ENCODE assay signal across 23 cellular contexts in the genomic region with DNA sequence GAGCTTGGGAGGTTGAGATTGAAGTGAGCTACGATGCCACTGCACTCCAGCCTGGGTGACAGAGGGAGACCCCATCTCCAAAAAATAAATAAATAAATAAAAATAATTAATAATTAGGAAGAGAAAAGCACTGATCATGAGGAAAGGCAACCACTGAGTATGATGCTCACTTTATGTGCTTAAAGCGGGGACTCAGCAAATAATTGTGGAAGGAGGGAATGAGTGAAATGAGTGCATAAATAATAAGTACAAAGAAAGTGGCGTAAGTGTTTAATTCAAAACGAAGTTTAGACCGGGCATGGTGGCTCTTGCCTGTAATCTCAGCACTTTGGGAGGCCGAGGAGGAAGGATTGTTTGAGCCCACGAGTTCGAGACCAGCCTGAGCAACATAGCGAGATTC.
DNase-seq lines count a peak whose midpoint lies in the region; ATAC-seq and TF ChIP-seq lines count a peak whose summit lies in the region.
"Had no signal": no experiment of that assay in that cellular context is flagged by ENCODE, and none has a peak within 500 bp of the region (broad histone marks: within the 10 kb centered on the region; RNA-seq: fewer than 3 reads in every experiment).

No MANE protein-coding gene starts in this region.

- H3K4me2 ChIP-seq in DND-41 (ENCODE audit: insufficient read depth, low read length): no peak overlapping the region; the same call in 1 of the 2 replicates

- CTCF ChIA-PET in activated CD4-positive, alpha-beta memory T cell treated with anti-CD3 and anti-CD28 coated beads, Interleukin-2, amount 10 ng/mL, durations not matched to agents 7 days and 5 days (lab: Charles Lee): interaction anchor here (0.6 to 1.8 kb wide), 2 partner anchors 44 to 294 kb away, joined by 5 to 6 read pairs; no protein-coding TSS in a partner anchor
- CTCF ChIA-PET in naive thymus-derived CD4-positive, alpha-beta T cell (lab: Charles Lee): interaction anchor here (1.0 kb wide), 1 partner anchor 68 kb away, joined by 3 read pairs; no protein-coding TSS in a partner anchor

- no peaks in the 10 kb centered on the region for H3K36me3 ChIP-seq in DND-41 (ENCODE audit: insufficient read depth, low read length)
- H3K36me3 ChIP-seq in naive thymus-derived CD4-positive, alpha-beta T cell (ENCODE audit: control insufficient read depth in 2 of 3, insufficient read depth in 3 of 3, low read length in 3 of 3): no peaks in the 10 kb centered on the region
- H3K36me3 ChIP-seq: pancreas, upper lobe of left lung had no signal

- POLR2A ChIA-PET in activated CD4-positive, alpha-beta memory T cell treated with anti-CD3 and anti-CD28 coated beads, Interleukin-2, amount 10 ng/mL, durations not matched to agents 7 days and 5 days (lab: Charles Lee): interaction anchor here (2.7 to 3.3 kb wide), 2 partner anchors 44 to 124 kb away, joined by 26 to 27 read pairs; no protein-coding TSS in a partner anchor
- POLR2A ChIA-PET in naive thymus-derived CD4-positive, alpha-beta T cell (lab: Charles Lee): interaction anchor here (0.6 to 4.0 kb wide), 3 partner anchors 93 to 126 kb away, joined by 3 to 24 read pairs (median 4); no protein-coding TSS in a partner anchor

- no peaks in the 10 kb centered on the region for H3K9me3 ChIP-seq in DND-41 (ENCODE audit: insufficient read depth, low read length, severe bottlenecking)
- H3K9me3 ChIP-seq in naive thymus-derived CD4-positive, alpha-beta T cell (ENCODE audit: control insufficient read depth in 2 of 3, low read length in 3 of 3): no peaks in the 10 kb centered on the region
- H3K9me3 ChIP-seq: body of pancreas, pancreas, upper lobe of left lung had no signal

- H3K9ac ChIP-seq in DND-41 (ENCODE audit: low read depth, low read length): peak overlapping the region; percentile 44; the same call in 1 of the 2 replicates

- H3K27ac Mint-ChIP-seq in activated CD4-positive, alpha-beta T cell treated with anti-CD3 and anti-CD28 coated beads, Interleukin-2, amount 10 ng/mL, durations not matched to agents 24 days and 14 days: peak overlapping the region; percentile 69
- H3K27ac Mint-ChIP-seq in activated CD4-positive, alpha-beta memory T cell treated with anti-CD3 and anti-CD28 coated beads, Interleukin-2, amount 10 ng/mL, durations not matched to agents 7 days and 5 days: peak overlapping the region; percentile 94
- H3K27ac Mint-ChIP-seq in naive thymus-derived CD4-positive, alpha-beta T cell: peak overlapping the region in 7 of 9 donors; percentile 13 to 91 (median 60)

- DNase-seq in activated CD4-positive, alpha-beta T cell treated with anti-CD3 and anti-CD28 coated beads, Interleukin-2, amount 10 ng/mL, durations not matched to agents 24 days and 14 days: no peak
- DNase-seq in activated CD4-positive, alpha-beta T cell treated with anti-CD3 and anti-CD28 coated beads for 48 hours: no peak
- DNase-seq in DND-41: no peak
- DNase-seq in activated CD4-positive, alpha-beta memory T cell treated with anti-CD3 and anti-CD28 coated beads, Interleukin-2, amount 10 ng/mL, durations not matched to agents 7 days and 5 days: no peak
- no peak for DNase-seq in naive thymus-derived CD4-positive, alpha-beta T cell
- no peak for DNase-seq in stimulated activated CD4-positive, alpha-beta T cell treated with anti-CD3 and anti-CD28 coated beads, Interleukin-4, amount 100 ng/mL, for 1 hour
- no peak for DNase-seq in NCI-H2171 treated with DMSO at 0.1 percent for 48 hours (lab: John Stamatoyannopoulos, UW)
- no peak for DNase-seq in SIG-M5 treated with dmso at 0.1 percent for 504 hours (lab: John Stamatoyannopoulos, UW; ENCODE audit: unreplicated experiment)
- DNase-seq: activated CD4-positive, CD25-positive, alpha-beta regulatory T cell treated with anti-CD3 and anti-CD28 coated beads, Interleukin-2, amount 50 U/mL, for 72 hours; activated naive CD8-positive, alpha-beta T cell treated with anti-CD3 and anti-CD28 coated beads, Interleukin-2, amount 10 ng/mL, durations not matched to agents 7 days and 5 days; body of pancreas; DMS 273 treated with DMSO at 0.1 percent for 48 hours; foreskin keratinocyte; GDM1; H7; mesendoderm; naive B cell; NCI-H526 treated with DMSO at 0.1 percent for 48 hours; pancreas; right cardiac atrium; stimulated activated CD4-positive, alpha-beta T cell treated with anti-CD3 and anti-CD28 coated beads, Interleukin-12 subunit alpha, Interleukin-12 subunit beta, amount 100 ng/mL, for 4 hours; upper lobe of left lung had no signal

- no peak for TF ChIP-seq CTCF in DND-41 (IDR thresholded peaks at IDR 0.05; ENCODE audit: borderline replicate concordance, extremely low read depth, low read length, poor library complexity, severe bottlenecking)

- peaks cover 1% of the 10 kb centered on the region for H3K27me3 Mint-ChIP-seq in activated CD4-positive, alpha-beta T cell treated with anti-CD3 and anti-CD28 coated beads, Interleukin-2, amount 10 ng/mL, durations not matched to agents 24 days and 14 days
- no peaks in the 10 kb centered on the region for H3K27me3 Mint-ChIP-seq in activated CD4-positive, alpha-beta memory T cell treated with anti-CD3 and anti-CD28 coated beads, Interleukin-2, amount 10 ng/mL, durations not matched to agents 7 days and 5 days
- no peaks in the 10 kb centered on the region for H3K27me3 Mint-ChIP-seq in naive thymus-derived CD4-positive, alpha-beta T cell
- H3K27me3 Mint-ChIP-seq: naive B cell had no signal

- peak overlapping the region; percentile 59 for H2AFZ ChIP-seq in DND-41 (ENCODE audit: low read depth, low read length)

- H4K20me1 ChIP-seq in DND-41 (ENCODE audit: insufficient read depth, low read length): no peaks in the 10 kb centered on the region

- no peak overlapping the region for H3K4me3 Mint-ChIP-seq in activated CD4-positive, alpha-beta T cell treated with anti-CD3 and anti-CD28 coated beads, Interleukin-2, amount 10 ng/mL, durations not matched to agents 24 days and 14 days
- H3K4me3 Mint-ChIP-seq in activated CD4-positive, alpha-beta memory T cell treated with anti-CD3 and anti-CD28 coated beads, Interleukin-2, amount 10 ng/mL, durations not matched to agents 7 days and 5 days: no peak overlapping the region
- peak overlapping the region in 2 of 10 donors; percentile 2 to 48 for H3K4me3 Mint-ChIP-seq in naive thymus-derived CD4-positive, alpha-beta T cell

- no peaks in the 10 kb centered on the region for H3K79me2 ChIP-seq in DND-41 (ENCODE audit: insufficient read depth, low read length)

- ATAC-seq in DND-41 (ENCODE audit: insufficient read depth, low read depth): no peak
- no peak for ATAC-seq in naive thymus-derived CD4-positive, alpha-beta T cell
- ATAC-seq: body of pancreas, foreskin keratinocyte, left lobe of liver, pancreas, right cardiac atrium had no signal

- H3K4me3 ChIP-seq in DND-41 (ENCODE audit: low read depth in 1 of 2, low read length in 2 of 2): no peak overlapping the region
- H3K4me3 ChIP-seq in naive thymus-derived CD4-positive, alpha-beta T cell (ENCODE audit: low read length): no peak overlapping the region
- H3K4me3 ChIP-seq: body of pancreas, pancreas, upper lobe of left lung had no signal

- peaks cover 60% of the 10 kb centered on the region for H3K4me1 Mint-ChIP-seq in activated CD4-positive, alpha-beta T cell treated with anti-CD3 and anti-CD28 coated beads, Interleukin-2, amount 10 ng/mL, durations not matched to agents 24 days and 14 days
- H3K4me1 Mint-ChIP-seq in activated CD4-positive, alpha-beta memory T cell treated with anti-CD3 and anti-CD28 coated beads, Interleukin-2, amount 10 ng/mL, durations not matched to agents 7 days and 5 days: peaks cover 69% of the 10 kb centered on the region
- peaks cover 27 to 70% (median 41%) of the 10 kb centered on the region in 7 donors for H3K4me1 Mint-ChIP-seq in naive thymus-derived CD4-positive, alpha-beta T cell

- H3K9me3 Mint-ChIP-seq in activated CD4-positive, alpha-beta T cell treated with anti-CD3 and anti-CD28 coated beads, Interleukin-2, amount 10 ng/mL, durations not matched to agents 24 days and 14 days: peaks cover 11% of the 10 kb centered on the region
- H3K9me3 Mint-ChIP-seq in activated CD4-positive, alpha-beta memory T cell treated with anti-CD3 and anti-CD28 coated beads, Interleukin-2, amount 10 ng/mL, durations not matched to agents 7 days and 5 days: no peaks in the 10 kb centered on the region
- peaks cover 0 to 7% (median 0%) of the 10 kb centered on the region in 11 donors for H3K9me3 Mint-ChIP-seq in naive thymus-derived CD4-positive, alpha-beta T cell
- H3K9me3 Mint-ChIP-seq: activated naive CD8-positive, alpha-beta T cell treated with anti-CD3 and anti-CD28 coated beads, Interleukin-2, amount 10 ng/mL, durations not matched to agents 7 days and 5 days; naive B cell had no signal

- intact Hi-C loops in activated CD4-positive, alpha-beta T cell treated with anti-CD3 and anti-CD28 coated beads, Interleukin-2, amount 10 ng/mL, durations not matched to agents 24 days and 14 days (cut with micrococcal nuclease): loop anchor here (5.0 kb wide), 2 partner anchors 135 to 270 kb away; no protein-coding TSS in a partner anchor
- intact Hi-C loops in naive thymus-derived CD4-positive, alpha-beta T cell (cut with micrococcal nuclease): loop anchor here in 1 of 2 donors (10.0 kb wide), 1 partner anchor 1202 kb away; no protein-coding TSS in a partner anchor

- peaks cover 11% of the 10 kb centered on the region for H3K36me3 Mint-ChIP-seq in activated CD4-positive, alpha-beta T cell treated with anti-CD3 and anti-CD28 coated beads, Interleukin-2, amount 10 ng/mL, durations not matched to agents 24 days and 14 days (ENCODE audit: low read depth)
- H3K36me3 Mint-ChIP-seq in activated CD4-positive, alpha-beta memory T cell treated with anti-CD3 and anti-CD28 coated beads, Interleukin-2, amount 10 ng/mL, durations not matched to agents 7 days and 5 days (ENCODE audit: low read depth): peaks cover 5% of the 10 kb centered on the region
- H3K36me3 Mint-ChIP-seq in naive thymus-derived CD4-positive, alpha-beta T cell: peaks cover 0 to 3% (median 0%) of the 10 kb centered on the region in 5 donors
- H3K36me3 Mint-ChIP-seq: naive B cell had no signal

- no peaks in the 10 kb centered on the region for H3K27me3 ChIP-seq in DND-41 (ENCODE audit: insufficient read depth, low read length, poor library complexity)
- H3K27me3 ChIP-seq in naive thymus-derived CD4-positive, alpha-beta T cell (ENCODE audit: control insufficient read depth in 2 of 2, insufficient read depth in 2 of 2, low read length in 2 of 2): no peaks in the 10 kb centered on the region
- H3K27me3 ChIP-seq: body of pancreas, foreskin keratinocyte, pancreas, upper lobe of left lung had no signal

- H3K4me1 ChIP-seq in DND-41 (ENCODE audit: insufficient read depth, low read length): peaks cover 44% of the 10 kb centered on the region
- H3K4me1 ChIP-seq in naive thymus-derived CD4-positive, alpha-beta T cell (ENCODE audit: control insufficient read depth in 2 of 2, insufficient read depth in 2 of 2, low read length in 2 of 2): peaks cover 24 to 28% of the 10 kb centered on the region in 2 donors
- H3K4me1 ChIP-seq: body of pancreas had no signal

- peak overlapping the region; percentile 83 for H3K27ac ChIP-seq in DND-41 (ENCODE audit: low read length)
- H3K27ac ChIP-seq in naive thymus-derived CD4-positive, alpha-beta T cell (ENCODE audit: low read depth, low read length): no peak overlapping the region
- H3K27ac ChIP-seq: body of pancreas, foreskin keratinocyte, pancreas had no signal
